ENCODE assay signal across 15 cellular contexts in the genomic region with DNA sequence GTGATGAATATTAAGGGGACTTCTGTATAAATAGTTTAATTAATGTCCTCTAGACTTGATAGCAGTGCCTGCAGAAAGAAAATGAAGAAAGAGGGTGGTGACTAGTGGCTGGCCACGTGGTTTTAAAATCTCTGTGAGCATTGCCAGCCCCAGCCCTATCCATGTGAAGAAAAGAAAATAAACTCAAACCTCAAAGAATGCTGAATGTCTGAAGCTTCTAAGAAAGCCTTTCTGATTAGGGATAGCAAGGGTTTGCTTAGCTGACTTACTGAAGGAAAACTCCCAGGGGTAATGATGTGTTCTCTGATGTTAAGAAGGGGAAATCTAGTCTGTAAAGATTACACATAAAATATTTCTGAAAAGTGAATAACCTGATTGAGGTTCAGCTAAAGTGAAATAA. TPM values are rescaled to one million over a fixed set of nuclear protein-coding genes. Genes with fewer than 3 reads are reported as not detected.
DNase-seq lines count a peak whose midpoint lies in the region; TF ChIP-seq lines count a peak whose summit lies in the region.
"Had no signal": no experiment of that assay in that cellular context is flagged by ENCODE, and none has a peak within 500 bp of the region (broad histone marks: within the 10 kb centered on the region; RNA-seq: fewer than 3 reads in every experiment).

No MANE protein-coding gene starts in this region.

- no peak for TF ChIP-seq RAD21 in neural cell (conservative IDR thresholded peaks at IDR 0.05)

- H3K9me2 ChIP-seq in neural cell (ENCODE audit: insufficient read depth, low read length) = no peaks in the 10 kb centered on the region

- no peak overlapping the region for H3K27ac Mint-ChIP-seq in CD4-positive, alpha-beta memory T cell
- H3K27ac Mint-ChIP-seq: CD8-positive, alpha-beta memory T cell had no signal

- H3K4me1 ChIP-seq in trophoblast cell (ENCODE audit: control insufficient read depth in 1 of 2, insufficient read depth in 2 of 2, low read length in 2 of 2) (no peaks in the 10 kb centered on the region), esophagus squamous epithelium (peaks cover 0 to 45% (median 8%) of the 10 kb centered on the region in 3 donors)
- no peaks in the 10 kb centered on the region for H3K4me1 ChIP-seq in CD4-positive, alpha-beta memory T cell (ENCODE audit: insufficient read depth, low read length)
- H3K4me1 ChIP-seq: colonic mucosa had no signal

- DNase-seq in AG20443 (ENCODE audit: low spot score) (peak; percentile 61), M059J (ENCODE audit: low read depth) (peak; percentile 7), fibroblast of mammary gland (ENCODE audit: low read depth) (peak; percentile 89), trophoblast cell (no peak), esophagus squamous epithelium (lab: John Stamatoyannopoulos, UW) (no peak), GM19240 (ENCODE audit: insufficient read length, low spot score) (no peak)
- DNase-seq in CD4-positive, alpha-beta memory T cell = no peak
- DNase-seq: activated T-cell treated with anti-CD3 and anti-CD28 coated beads, Interleukin-2, amount 50 U/mL, for 4 hours; CD8-positive, alpha-beta memory T cell; colonic mucosa; NCI-H1048; NCI-H69; transverse colon had no signal

- H3K79me1 ChIP-seq in trophoblast cell (ENCODE audit: low read length) = no peaks in the 10 kb centered on the region

- H3K14ac ChIP-seq in trophoblast cell (ENCODE audit: low read length) = no peak overlapping the region

- H3K4me2 ChIP-seq in neural cell (ENCODE audit: low read length) (peak overlapping the region; percentile 18), trophoblast cell (ENCODE audit: low read length) (no peak overlapping the region)

- CTCF ChIA-PET in CD4-positive, alpha-beta memory T cell (lab: Charles Lee; ENCODE audit: partially characterized antibody) = no interaction called here

- H3K79me2 ChIP-seq in neural cell (replicated peaks; ENCODE audit: insufficient read depth, low read length) (peaks cover 97% of the 10 kb centered on the region), trophoblast cell (ENCODE audit: control insufficient read depth, insufficient read depth, low read length, poor library complexity) (peaks cover 2% of the 10 kb centered on the region)

- H3K9me3 Mint-ChIP-seq in CD4-positive, alpha-beta memory T cell = peaks cover 0 to 9% (median 1%) of the 10 kb centered on the region in 8 donors
- H3K9me3 Mint-ChIP-seq: activated T-cell treated with anti-CD3 and anti-CD28 coated beads, Interleukin-2, amount 50 U/mL, for 4 hours had no signal

- no peak overlapping the region for H3K27ac ChIP-seq in neural cell (ENCODE audit: low read length)
- H3K27ac ChIP-seq in trophoblast cell (ENCODE audit: low read depth, low read length) = no peak overlapping the region
- no peak overlapping the region for H3K27ac ChIP-seq in esophagus squamous epithelium
- H3K27ac ChIP-seq in CD4-positive, alpha-beta memory T cell (ENCODE audit: low read depth, low read length) = no peak overlapping the region
- H3K27ac ChIP-seq: colonic mucosa, transverse colon had no signal

- no CpG with 5 or more reads among the region's 1 CpG for WGBS in trophoblast cell (ENCODE audit: extremely low coverage, insufficient coverage, insufficient read length)
- 12 to 21% methylated on average over 1 of the region's 1 CpG for WGBS in esophagus squamous epithelium, 2 donors

- POLR2A ChIA-PET in CD4-positive, alpha-beta memory T cell (lab: Charles Lee; ENCODE audit: partially characterized antibody) = no interaction called here

- H4K8ac ChIP-seq in trophoblast cell (ENCODE audit: low read depth, low read length) = no peak overlapping the region

- H3K4me3 ChIP-seq in fibroblast of mammary gland (ENCODE audit: control insufficient read depth, low read depth, low read length) (no peak overlapping the region), neural cell (ENCODE audit: low read length) (no peak overlapping the region), trophoblast cell (ENCODE audit: low read depth, low read length) (no peak overlapping the region), esophagus squamous epithelium (no peak overlapping the region)
- no peak overlapping the region for H3K4me3 ChIP-seq in CD4-positive, alpha-beta memory T cell (ENCODE audit: low read length in 2 of 2)
- H3K4me3 ChIP-seq: colonic mucosa, transverse colon had no signal

- no peaks in the 10 kb centered on the region for H3K36me3 Mint-ChIP-seq in CD4-positive, alpha-beta memory T cell
- H3K36me3 Mint-ChIP-seq: CD8-positive, alpha-beta memory T cell had no signal

- no peak overlapping the region for H2BK12ac ChIP-seq in trophoblast cell (ENCODE audit: low read length)

- H4K91ac ChIP-seq in trophoblast cell (ENCODE audit: low read depth, low read length) = no peak overlapping the region

- no peaks in the 10 kb centered on the region for H3K4me1 Mint-ChIP-seq in CD4-positive, alpha-beta memory T cell
- H3K4me1 Mint-ChIP-seq: CD8-positive, alpha-beta memory T cell had no signal

- no peak overlapping the region for H2AFZ ChIP-seq in neural cell (ENCODE audit: low read depth, low read length)
- no peak overlapping the region for H2AFZ ChIP-seq in trophoblast cell (ENCODE audit: insufficient read depth, low read length, poor library complexity)

- H3K36me3 ChIP-seq in neural cell (ENCODE audit: insufficient read depth, low read length) (no peaks in the 10 kb centered on the region), trophoblast cell (ENCODE audit: control insufficient read depth in 1 of 2, insufficient read depth in 2 of 2, low read length in 2 of 2) (no peaks in the 10 kb centered on the region), esophagus squamous epithelium (no peaks in the 10 kb centered on the region)
- H3K36me3 ChIP-seq in CD4-positive, alpha-beta memory T cell (ENCODE audit: insufficient read depth, low read length) = no peaks in the 10 kb centered on the region
- H3K36me3 ChIP-seq: colonic mucosa, transverse colon had no signal

- no peak for TF ChIP-seq EP300 in neural cell (conservative IDR thresholded peaks at IDR 0.05; ENCODE audit: poor library complexity, severe bottlenecking)

- no peaks in the 10 kb centered on the region for H4K20me1 ChIP-seq in neural cell (ENCODE audit: insufficient read depth)

- no peak overlapping the region for H3K4me3 Mint-ChIP-seq in CD4-positive, alpha-beta memory T cell
- H3K4me3 Mint-ChIP-seq: activated T-cell treated with anti-CD3 and anti-CD28 coated beads, Interleukin-2, amount 50 U/mL, for 4 hours; CD8-positive, alpha-beta memory T cell had no signal

- TF ChIP-seq CTCF in fibroblast of mammary gland (conservative IDR thresholded peaks at IDR 0.05; ENCODE audit: control insufficient read depth, insufficient read depth, low read depth, low read length) (no peak), neural cell (IDR thresholded peaks at IDR 0.05; ENCODE audit: poor library complexity, severe bottlenecking) (no peak), esophagus squamous epithelium (IDR thresholded peaks at IDR 0.05) (no peak)

- H2BK5ac ChIP-seq in trophoblast cell (ENCODE audit: low read depth, low read length, poor library complexity) = no peak overlapping the region

- intact Hi-C loops in esophagus squamous epithelium (cut with DNase I) = no loop called here
- intact Hi-C loops in CD4-positive, alpha-beta memory T cell (cut with micrococcal nuclease) = no loop called here

- no peak overlapping the region for H3K18ac ChIP-seq in trophoblast cell (ENCODE audit: low read length)

- H3K9me3 ChIP-seq in neural cell (ENCODE audit: low read length) = no peaks in the 10 kb centered on the region
- no peaks in the 10 kb centered on the region for H3K9me3 ChIP-seq in trophoblast cell (ENCODE audit: insufficient read depth, low read depth, low read length)
- H3K9me3 ChIP-seq in esophagus squamous epithelium = no peaks in the 10 kb centered on the region
- no peaks in the 10 kb centered on the region for H3K9me3 ChIP-seq in CD4-positive, alpha-beta memory T cell (ENCODE audit: control insufficient read depth in 1 of 2, low read length in 2 of 2)
- H3K9me3 ChIP-seq: colonic mucosa, transverse colon had no signal

- H3K9ac ChIP-seq in neural cell (ENCODE audit: low read length) (no peak overlapping the region), trophoblast cell (ENCODE audit: low read length) (no peak overlapping the region)

- H3K23ac ChIP-seq in trophoblast cell (ENCODE audit: low read length) = no peak overlapping the region

- no peaks in the 10 kb centered on the region for H3K27me3 Mint-ChIP-seq in CD4-positive, alpha-beta memory T cell
- H3K27me3 Mint-ChIP-seq: CD8-positive, alpha-beta memory T cell had no signal

- H2AK5ac ChIP-seq in trophoblast cell (ENCODE audit: low read length) = no peak overlapping the region

- no peak overlapping the region for H4K12ac ChIP-seq in trophoblast cell (ENCODE audit: low read depth, low read length)

- no peak for TF ChIP-seq POLR2A in esophagus squamous epithelium (IDR thresholded peaks at IDR 0.05)

- no peak overlapping the region for H3K4ac ChIP-seq in trophoblast cell (ENCODE audit: low read depth, low read length)

- no peak overlapping the region for H2BK120ac ChIP-seq in trophoblast cell (ENCODE audit: insufficient read depth, low read length, poor library complexity)

- H3K27me3 ChIP-seq in neural cell (ENCODE audit: insufficient read depth, low read depth, low read length) (no peaks in the 10 kb centered on the region), trophoblast cell (ENCODE audit: insufficient read depth, low read length) (no peaks in the 10 kb centered on the region), esophagus squamous epithelium (no peaks in the 10 kb centered on the region)
- H3K27me3 ChIP-seq in CD4-positive, alpha-beta memory T cell (ENCODE audit: insufficient read depth, low read length) = no peaks in the 10 kb centered on the region
- H3K27me3 ChIP-seq: colonic mucosa, transverse colon had no signal

- no peaks in the 10 kb centered on the region for H3F3A ChIP-seq in neural cell (ENCODE audit: insufficient read depth, low read length, poor library complexity, severe bottlenecking)

TF ChIP-seq in neural cell, 6 proteins besides CTCF, POLR2A, EP300 and RAD21:
- TF ChIP-seq POLR2AphosphoS5 (IDR thresholded peaks at IDR 0.05) (no peak), TAF1 (IDR thresholded peaks at IDR 0.05; ENCODE audit: low read depth) (no peak)

RNA-seq across cellular contexts. Expression of gene ADGRL2, which starts 31.8 kb away (rescaled TPM):
- 0.94 and 4.0 TPM in 2 replicates for total RNA-seq in M059J (2014; rRNA removed; shearing (Covaris generic))
- polyA plus RNA-seq in neural cell = 162 and 190 TPM in 2 replicates
- 337 and 346 TPM in 2 replicates for polyA minus RNA-seq in neural cell
- 187 TPM in 2 replicates for polyA plus RNA-seq in trophoblast cell (2013)
- 10 to 100 TPM; 37.2 to 63.7 (median 59.7) TPM for total RNA-seq in esophagus squamous epithelium
- total RNA-seq in CD4-positive, alpha-beta memory T cell = not detected
- polyA plus RNA-seq in CD4-positive, alpha-beta memory T cell = not detected
- total RNA-seq: CD8-positive, alpha-beta memory T cell; mononuclear cell had no signal
- polyA plus RNA-seq: CD8-positive, alpha-beta memory T cell had no signal

Comparison
In these comparisons a context has a peak if more than half of its experiments do, and no peak if none do; other contexts are left out.
1. DNase-seq: peak in AG20443 (single experiment), M059J (single experiment) and fibroblast of mammary gland (single experiment); none in trophoblast cell (0 of 2), esophagus squamous epithelium (single experiment), CD4-positive, alpha-beta memory T cell (0 of 5) and GM19240 (single experiment).